In the genomic region with DNA sequence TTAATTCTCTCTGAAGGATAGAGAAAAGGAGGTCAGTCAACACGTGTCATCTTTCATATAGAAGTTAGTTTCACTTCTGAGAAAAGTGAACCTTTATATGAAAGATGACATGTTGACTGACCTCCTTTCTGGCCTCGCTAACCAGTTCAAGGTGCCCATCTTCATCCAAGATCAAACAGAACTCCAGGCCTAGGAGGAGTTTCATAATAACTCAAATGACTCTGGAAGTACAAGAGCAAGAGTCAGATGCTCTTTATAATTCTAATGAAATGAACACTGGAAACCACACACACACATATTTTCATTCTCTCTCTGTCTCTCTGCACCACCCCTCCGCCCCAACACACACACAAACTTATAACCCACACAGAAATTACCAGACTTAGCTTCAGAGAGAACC, we compare ENCODE assay signal across 8 cellular contexts. TPM values are rescaled to one million over a fixed set of nuclear protein-coding genes. Genes with fewer than 3 reads are reported as not detected.
DNase-seq lines count a peak whose midpoint lies in the region; ATAC-seq and TF ChIP-seq lines count a peak whose summit lies in the region.

No MANE protein-coding gene starts in this region.

- H3K27me3 ChIP-seq in ACC112 (ENCODE audit: insufficient read depth, low read length) (no peaks in the 10 kb centered on the region), HL-60 (ENCODE audit: insufficient read depth, poor library complexity, severe bottlenecking) (no peaks in the 10 kb centered on the region), dorsolateral prefrontal cortex (no peaks in the 10 kb centered on the region), body of pancreas (no peaks in the 10 kb centered on the region)

- intact Hi-C loops in dorsolateral prefrontal cortex (cut with DNase I) = no loop called here
- intact Hi-C loops in body of pancreas (cut with DNase I) = no loop called here

- no peak overlapping the region for H3K4me3 ChIP-seq in ACC112 (ENCODE audit: low read depth, low read length)
- H3K4me3 ChIP-seq in HL-60 (replicated peaks; ENCODE audit: insufficient read depth, low read length) = no peak overlapping the region
- peak overlapping the region in 11 of 59 donors; percentile 2 to 43 (median 19) for H3K4me3 ChIP-seq in dorsolateral prefrontal cortex
- H3K4me3 ChIP-seq in body of pancreas = no peak overlapping the region

- 72 to 81% methylated on average over 3 of the region's 3 CpGs for WGBS in body of pancreas, 2 donors

- TF ChIP-seq CTCF in HL-60 (IDR thresholded peaks at IDR 0.05; ENCODE audit: insufficient read depth, low read length) = no peak
- no peak for TF ChIP-seq CTCF in dorsolateral prefrontal cortex (IDR thresholded peaks at IDR 0.05 in 54 of 56, conservative IDR thresholded peaks at IDR 0.05 in 2 of 56; ENCODE audit: low read depth in 1 of 56, partially characterized antibody in 56 of 56)
- no peak for TF ChIP-seq CTCF in body of pancreas (IDR thresholded peaks at IDR 0.05)

- ATAC-seq in GM19455 (IDR thresholded peaks at IDR 0.05; ENCODE audit: unreplicated experiment) = peak; percentile 50
- ATAC-seq in body of pancreas = no peak

- DNase-seq in HL-60 (ENCODE audit: low read depth in 1 of 2, low spot score in 1 of 2) (no peak), dorsolateral prefrontal cortex (no peak), COLO829 (ENCODE audit: low spot score) (no peak), NCI-H146 (lab: John Stamatoyannopoulos, UW) (no peak), AG20443 (ENCODE audit: low spot score) (no peak), body of pancreas (no peak)

- TF ChIP-seq POLR2A in body of pancreas (IDR thresholded peaks at IDR 0.05) = no peak

- no peaks in the 10 kb centered on the region for H3K9me3 ChIP-seq in body of pancreas

- H3K27ac ChIP-seq in ACC112 (ENCODE audit: low read depth, low read length) (no peak overlapping the region), HL-60 (replicated peaks) (peak overlapping the region; percentile 63), dorsolateral prefrontal cortex (peak overlapping the region in 52 of 59 donors; percentile 5 to 83 (median 68)), body of pancreas (no peak overlapping the region)

- H3K36me3 ChIP-seq in ACC112 (ENCODE audit: insufficient read depth, low read length) (no peaks in the 10 kb centered on the region), body of pancreas (replicated peaks in 1 of 2; ENCODE audit: insufficient read depth in 1 of 2, low read depth in 2 of 2) (no peaks in the 10 kb centered on the region)

- peaks cover 6% of the 10 kb centered on the region for H3K4me1 ChIP-seq in ACC112 (ENCODE audit: control insufficient read depth, insufficient read depth, low read length, unreplicated experiment)
- H3K4me1 ChIP-seq in body of pancreas = no peaks in the 10 kb centered on the region

- no peaks in the 10 kb centered on the region for H3K79me2 ChIP-seq in ACC112 (ENCODE audit: control insufficient read depth, insufficient read depth, low read length, unreplicated experiment)

- H2AFZ ChIP-seq in ACC112 (ENCODE audit: low read length, unreplicated experiment) = peak overlapping the region; percentile 58

RNA-seq across cellular contexts. Expression of gene ANKRD44, which starts 16.3 kb away (rescaled TPM):
- total RNA-seq in dorsolateral prefrontal cortex (10 to 100 TPM; 20.2 to 68.1 (median 34.7) TPM), body of pancreas (10 to 100 TPM; 12.2 TPM)

Comparison
In these comparisons a context has a peak if more than half of its experiments do, and no peak if none do; other contexts are left out.
1. H3K27ac ChIP-seq: peak in HL-60 (single experiment) and dorsolateral prefrontal cortex (52 of 59); none in ACC112 (single experiment) and body of pancreas (0 of 4).